Comparison of ENCODE assay signal across 27 cellular contexts in the genomic region with DNA sequence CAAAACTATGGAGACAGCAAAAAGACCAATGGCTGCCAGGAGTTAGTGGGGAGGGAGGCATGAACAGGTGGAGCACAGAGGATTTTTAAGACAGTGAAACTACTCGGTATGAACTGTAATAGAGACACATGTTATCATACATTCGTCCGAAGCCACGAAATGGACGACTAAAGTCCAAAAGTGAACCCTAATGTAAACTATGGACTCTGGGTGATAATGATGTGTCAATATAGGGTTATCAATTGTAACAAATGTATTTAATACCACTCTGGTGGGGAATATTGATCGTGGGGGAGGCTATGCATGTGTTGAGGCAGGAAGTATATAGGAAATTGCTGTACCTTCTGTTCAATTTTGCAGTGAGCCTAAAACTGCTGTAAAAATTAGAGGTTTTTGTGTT.
"Had no signal": no experiment of that assay in that cellular context is flagged by ENCODE, and none has a peak within 500 bp of the region (broad histone marks: within the 10 kb centered on the region; RNA-seq: fewer than 3 reads in every experiment).

No MANE protein-coding gene starts in this region.

- DNase-seq: dorsolateral prefrontal cortex; effector CD4-positive, alpha-beta T cell; foreskin keratinocyte; heart left ventricle; hippocampal formation; left colon; left ventricle myocardium superior; pancreas; retina; stimulated activated CD4-positive, alpha-beta T cell treated with anti-CD3 and anti-CD28 coated beads, Interleukin-12 subunit alpha, Interleukin-12 subunit beta, amount 100 ng/mL, for 4 hours; stimulated activated CD4-positive, alpha-beta T cell treated with anti-CD3 and anti-CD28 coated beads, Interleukin-1b, Interleukin-23, amount 100 ng/mL, for 48 hours; stimulated activated CD4-positive, alpha-beta T cell treated with anti-CD3 and anti-CD28 coated beads, Interleukin-4, amount 100 ng/mL, for 1 hour; stimulated activated CD8-positive, alpha-beta memory T cell treated with anti-CD3 and anti-CD28 coated beads, Interleukin-4, amount 100 ng/mL, for 48 hours; stimulated activated naive CD4-positive, alpha-beta T cell treated with Interleukin-2 at 50 U/mL for 16 hours; substantia nigra; testis; tibial artery had no signal

- H3K27me3 Mint-ChIP-seq: type B pancreatic cell had no signal

- H3K4me3 Mint-ChIP-seq: memory B cell; natural killer cell treated with Interleukin-12 subunit alpha and Interleukin-12 subunit beta and Interleukin-15 and Interleukin-18, amount 100 ng/mL, for 72 hours; neural crest cell; type B pancreatic cell had no signal

- H3K4me1 ChIP-seq: foreskin keratinocyte, pancreas, testis, tibial artery had no signal

- H3K36me3 ChIP-seq: esophagus muscularis mucosa, gastroesophageal sphincter, heart left ventricle, neutrophil, pancreas, right lobe of liver, tibial artery had no signal

- H3K27ac Mint-ChIP-seq: memory B cell; natural killer cell treated with Interleukin-12 subunit alpha and Interleukin-12 subunit beta and Interleukin-15 and Interleukin-18, amount 100 ng/mL, for 72 hours; type B pancreatic cell had no signal

- H3K4me3 ChIP-seq: dorsolateral prefrontal cortex, esophagus muscularis mucosa, gastroesophageal sphincter, heart left ventricle, lung, pancreas, right lobe of liver, smooth muscle cell, testis, tibial artery had no signal

- H3K9me3 Mint-ChIP-seq: memory B cell; natural killer cell treated with Interleukin-12 subunit alpha and Interleukin-12 subunit beta and Interleukin-15 and Interleukin-18, amount 100 ng/mL, for 72 hours; neural crest cell; type B pancreatic cell had no signal

- H3K27me3 ChIP-seq: esophagus muscularis mucosa, gastroesophageal sphincter, heart left ventricle, pancreas, right lobe of liver, testis had no signal

- H3K36me3 Mint-ChIP-seq: memory B cell; natural killer cell treated with Interleukin-12 subunit alpha and Interleukin-12 subunit beta and Interleukin-15 and Interleukin-18, amount 100 ng/mL, for 72 hours; type B pancreatic cell had no signal

- H3K27ac ChIP-seq: dorsolateral prefrontal cortex, esophagus muscularis mucosa, foreskin keratinocyte, gastroesophageal sphincter, heart left ventricle, neutrophil, pancreas, testis, tibial artery had no signal

- ATAC-seq: foreskin keratinocyte; gastroesophageal sphincter; heart left ventricle; left colon; left ventricle myocardium superior; natural killer cell treated with Interleukin-12 subunit alpha and Interleukin-12 subunit beta and Interleukin-15 and Interleukin-18, amount 100 ng/mL, for 72 hours; pancreas had no signal

- H3K4me1 Mint-ChIP-seq: memory B cell had no signal

- H3K9me3 ChIP-seq: esophagus muscularis mucosa, gastroesophageal sphincter, heart left ventricle, neutrophil, pancreas, right lobe of liver, testis, tibial artery had no signal
